Comparison of ENCODE assay signal across 20 cellular contexts in the genomic region with DNA sequence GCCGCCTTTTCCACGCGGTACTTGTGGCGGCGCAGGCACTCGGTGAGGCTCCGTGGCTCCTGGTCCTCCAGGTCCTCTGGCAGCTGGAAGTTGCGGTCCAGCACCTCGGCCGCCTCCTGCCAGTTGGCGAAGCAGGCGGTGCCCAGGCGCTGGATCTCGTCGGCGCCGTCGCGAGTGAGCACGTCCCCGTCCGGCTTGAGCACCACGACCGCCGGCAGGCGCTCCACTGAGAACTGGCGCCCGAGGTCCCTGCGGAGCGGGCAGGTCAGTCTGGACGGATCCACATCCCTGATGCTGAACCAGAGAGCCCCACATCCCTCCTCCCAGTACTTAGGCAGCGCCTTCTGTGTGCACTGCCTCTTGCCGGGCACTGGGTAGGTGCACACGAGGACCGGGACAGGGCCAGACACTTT. TPM values are rescaled to one million over a fixed set of nuclear protein-coding genes. Genes with fewer than 3 reads are reported as not detected.
DNase-seq lines count a peak whose midpoint lies in the region; ATAC-seq and FAIRE-seq lines count a peak whose summit lies in the region.
"Had no signal": no experiment of that assay in that cellular context is flagged by ENCODE, and none has a peak within 500 bp of the region (broad histone marks: within the 10 kb centered on the region; RNA-seq: fewer than 3 reads in every experiment).

No MANE protein-coding gene starts in this region.

- FAIRE-seq in urothelium cell line (lab: Jason Lieb, UNC) = no peak
- FAIRE-seq: A204.1, small intestine had no signal

- ATAC-seq in esophagus mucosa = peak; percentile 24
- no peak for ATAC-seq in GM19455 (IDR thresholded peaks at IDR 0.05; ENCODE audit: unreplicated experiment)
- ATAC-seq: activated T-cell treated with anti-CD3 and anti-CD28 coated beads, Interleukin-2, amount 50 U/mL, for 72 hours had no signal

- DNase-seq in DMS79 treated with DMSO at 0.1 percent for 48 hours (lab: John Stamatoyannopoulos, UW) = peak; percentile 2
- DNase-seq in DMS79 (lab: John Stamatoyannopoulos, UW) = no peak
- DNase-seq in NCI-H69 (lab: John Stamatoyannopoulos, UW) = peak; percentile 29
- DNase-seq in retina = peak; percentile 48
- no peak for DNase-seq in iPS-NIHi7 (ENCODE audit: extremely low spot score)
- no peak for DNase-seq in urothelium cell line (ENCODE audit: low spot score)
- DNase-seq: activated CD4-positive, alpha-beta memory T cell treated with anti-CD3 and anti-CD28 coated beads for 36 hours; activated naive CD8-positive, alpha-beta T cell treated with anti-CD3 and anti-CD28 coated beads, Interleukin-2, amount 10 ng/mL, durations not matched to agents 7 days and 5 days; CD4-positive, alpha-beta T cell; head of caudate nucleus; NCI-H187 treated with DMSO at 0.1 percent for 48 hours; NCI-H510A; small intestine had no signal

RNA-seq across cellular contexts. Expression of a gene that starts 5.0 kb away (rescaled TPM):
- not detected for total RNA-seq in esophagus mucosa
- total RNA-seq: activated CD4-positive, alpha-beta memory T cell treated with anti-CD3 and anti-CD28 coated beads for 36 hours; activated naive CD8-positive, alpha-beta T cell treated with anti-CD3 and anti-CD28 coated beads, Interleukin-2, amount 10 ng/mL, durations not matched to agents 7 days and 5 days; activated T-cell treated with anti-CD3 and anti-CD28 coated beads, Interleukin-2, amount 50 U/mL, for 72 hours; CD4-positive, alpha-beta T cell; fibroblast of lung; H4; omental fat pad had no signal

RNA-seq across cellular contexts. Expression of a gene that starts 7.2 kb away (rescaled TPM):
- total RNA-seq in esophagus mucosa = not detected
- total RNA-seq: activated CD4-positive, alpha-beta memory T cell treated with anti-CD3 and anti-CD28 coated beads for 36 hours; activated naive CD8-positive, alpha-beta T cell treated with anti-CD3 and anti-CD28 coated beads, Interleukin-2, amount 10 ng/mL, durations not matched to agents 7 days and 5 days; activated T-cell treated with anti-CD3 and anti-CD28 coated beads, Interleukin-2, amount 50 U/mL, for 72 hours; CD4-positive, alpha-beta T cell had no signal

RNA-seq across cellular contexts. Expression of a gene that starts 14.6 kb away (rescaled TPM):
- total RNA-seq in esophagus mucosa = 4.1 TPM

RNA-seq across cellular contexts. Expression of a gene that starts 35.9 kb away (rescaled TPM):
- total RNA-seq in esophagus mucosa = 49.9 TPM

RNA-seq across cellular contexts. Expression of a gene that starts 50.3 kb away (rescaled TPM):
- total RNA-seq in esophagus mucosa = 2.8 TPM

Comparison
In these comparisons a context has a peak if more than half of its experiments do, and no peak if none do; other contexts are left out.
1. DNase-seq: peak in DMS79 treated with DMSO at 0.1 percent for 48 hours (single experiment), NCI-H69 (single experiment) and retina (single experiment); none in DMS79 (single experiment), iPS-NIHi7 (single experiment) and urothelium cell line (single experiment).